In the genomic region with DNA sequence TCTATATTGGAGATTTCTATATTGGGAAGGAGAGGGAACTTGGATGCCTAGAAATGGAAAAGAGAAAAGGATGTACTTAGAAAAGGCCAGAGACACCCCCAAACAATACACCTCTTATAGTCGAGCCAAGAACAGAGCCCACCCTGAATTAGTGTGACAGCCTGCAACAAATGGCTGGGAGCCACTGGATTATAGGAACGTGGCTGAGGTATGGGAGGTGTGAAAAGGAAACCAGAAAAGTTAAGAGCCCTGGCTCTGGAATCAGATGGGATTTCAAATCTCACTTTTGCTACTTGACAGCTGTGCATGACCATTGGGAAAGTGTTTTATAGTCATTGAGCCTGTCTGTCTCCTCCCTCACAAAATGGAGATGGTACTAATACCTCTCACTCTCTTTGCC, we compare ENCODE assay signal across 37 cellular contexts.
"Had no signal": no experiment of that assay in that cellular context is flagged by ENCODE, and none has a peak within 500 bp of the region (broad histone marks: within the 10 kb centered on the region; RNA-seq: fewer than 3 reads in every experiment).

No MANE protein-coding gene starts in this region.

- H3K27ac Mint-ChIP-seq: activated naive CD4-positive, alpha-beta T cell treated with anti-CD3 and anti-CD28 coated beads for 36 hours; activated naive CD4-positive, alpha-beta T cell treated with anti-CD3 and anti-CD28 coated beads, Interleukin-2, amount 10 ng/mL, durations not matched to agents 7 days and 5 days; activated naive CD4-positive, alpha-beta T cell treated with anti-CD3 and anti-CD28 coated beads, Interleukin-2, amount 50 U/mL, for 24 hours; activated naive CD4-positive, alpha-beta T cell treated with anti-CD3 and anti-CD28 coated beads, Interleukin-2, amount 50 U/mL, for 72 hours; activated naive CD8-positive, alpha-beta T cell; activated naive CD8-positive, alpha-beta T cell treated with anti-CD3 and anti-CD28 coated beads for 36 hours; activated naive CD8-positive, alpha-beta T cell treated with anti-CD3 and anti-CD28 coated beads, Interleukin-2, amount 10 ng/mL, durations not matched to agents 7 days and 5 days; activated naive CD8-positive, alpha-beta T cell treated with anti-CD3 and anti-CD28 coated beads, Interleukin-2, amount 50 U/mL, for 24 hours; activated T-cell treated with anti-CD3 and anti-CD28 coated beads, Interleukin-2, amount 50 U/mL, for 24 hours; activated T-cell treated with anti-CD3 and anti-CD28 coated beads, Interleukin-2, amount 50 U/mL, for 72 hours; activated T-helper 1 cell treated with anti-CD3 and anti-CD28 coated beads, Interleukin-12 subunit alpha, Interleukin-12 subunit beta, Interleukin-2, Interleukin-4 antibody, amounts not matched to agents 30 ng/mL and 10 ng/mL and 1 ng/mL, durations not matched to agents 14 hours and 24 hours and 36 hours; activated T-helper 17 cell treated with anti-CD3 and anti-CD28 coated beads, Interleukin-2, amount 50 U/mL, for 72 hours; activated T-helper 2 cell treated with anti-CD3 and anti-CD28 coated beads, Interferon-gamma antibody, Interleukin-2, Interleukin-4, amounts not matched to agents 10 μg/mL and 5 μg/mL and 100 μg/mL, durations not matched to agents 14 hours and 24 hours and 36 hours had no signal

- H3K27me3 ChIP-seq: adrenal gland, ascending aorta, body of pancreas, brain microvascular endothelial cell, breast epithelium, cardiac muscle cell had no signal

- DNase-seq: activated effector memory CD4-positive, alpha-beta T cell treated with anti-CD3 and anti-CD28 coated beads, Interleukin-2, amount 50 U/mL, for 16 hours; activated effector memory CD4-positive, alpha-beta T cell treated with Interleukin-2 at 50 U/mL for 16 hours; activated gamma-delta T cell; activated gamma-delta T cell treated with Interleukin-2 at 50 U/mL for 16 hours; activated naive CD4-positive, alpha-beta T cell; activated naive CD4-positive, alpha-beta T cell treated with anti-CD3 and anti-CD28 coated beads for 36 hours; activated naive CD4-positive, alpha-beta T cell treated with anti-CD3 and anti-CD28 coated beads, Interleukin-2, amount 10 ng/mL, durations not matched to agents 7 days and 5 days; activated naive CD4-positive, alpha-beta T cell treated with anti-CD3 and anti-CD28 coated beads, Interleukin-2, amount 50 U/mL, for 16 hours; activated naive CD4-positive, alpha-beta T cell treated with Interleukin-2 at 50 U/mL for 16 hours; activated naive CD8-positive, alpha-beta T cell treated with anti-CD3 and anti-CD28 coated beads for 36 hours; activated naive CD8-positive, alpha-beta T cell treated with anti-CD3 and anti-CD28 coated beads, Interleukin-2, amount 10 ng/mL, durations not matched to agents 7 days and 5 days; activated naive CD8-positive, alpha-beta T cell treated with anti-CD3 and anti-CD28 coated beads, Interleukin-2, amount 50 U/mL, for 24 hours; activated T-cell treated with anti-CD3 and anti-CD28 coated beads, Interleukin-2, amount 50 U/mL, for 1 hour; activated T-cell treated with anti-CD3 and anti-CD28 coated beads, Interleukin-2, amount 50 U/mL, for 24 hours; activated T-cell treated with anti-CD3 and anti-CD28 coated beads, Interleukin-2, amount 50 U/mL, for 4 hours; activated T-cell treated with anti-CD3 and anti-CD28 coated beads, Interleukin-2, amount 50 U/mL, for 48 hours; activated T-cell treated with anti-CD3 and anti-CD28 coated beads, Interleukin-2, amount 50 U/mL, for 72 hours; adrenal gland; amniotic stem cell; amygdala; anterior cingulate cortex; aorta; body of pancreas; brain microvascular endothelial cell; central memory CD4-positive, alpha-beta T cell; cerebellar nuclear complex had no signal

- H3K27ac ChIP-seq: adrenal gland, ascending aorta, body of pancreas, brain microvascular endothelial cell, breast epithelium, cardiac muscle cell had no signal

- H3K36me3 ChIP-seq: adrenal gland, ascending aorta, brain microvascular endothelial cell, breast epithelium, cardiac muscle cell had no signal

- ATAC-seq: activated naive CD4-positive, alpha-beta T cell treated with anti-CD3 and anti-CD28 coated beads, Interleukin-2, amount 50 U/mL, for 72 hours; activated naive CD8-positive, alpha-beta T cell treated with anti-CD3 and anti-CD28 coated beads, Interleukin-2, amount 50 U/mL, for 24 hours; activated T-cell treated with anti-CD3 and anti-CD28 coated beads, Interleukin-2, amount 50 U/mL, for 4 hours; activated T-cell treated with anti-CD3 and anti-CD28 coated beads, Interleukin-2, amount 50 U/mL, for 72 hours; activated T-helper 17 cell treated with anti-CD3 and anti-CD28 coated beads, Interleukin-2, amount 50 U/mL, for 72 hours; body of pancreas had no signal

- H3K27me3 Mint-ChIP-seq: activated naive CD4-positive, alpha-beta T cell treated with anti-CD3 and anti-CD28 coated beads, Interleukin-2, amount 10 ng/mL, durations not matched to agents 7 days and 5 days; activated naive CD4-positive, alpha-beta T cell treated with anti-CD3 and anti-CD28 coated beads, Interleukin-2, amount 50 U/mL, for 24 hours; activated naive CD8-positive, alpha-beta T cell treated with anti-CD3 and anti-CD28 coated beads for 36 hours; activated naive CD8-positive, alpha-beta T cell treated with anti-CD3 and anti-CD28 coated beads, Interleukin-2, amount 10 ng/mL, durations not matched to agents 7 days and 5 days; activated naive CD8-positive, alpha-beta T cell treated with anti-CD3 and anti-CD28 coated beads, Interleukin-2, amount 50 U/mL, for 24 hours; activated T-cell treated with anti-CD3 and anti-CD28 coated beads, Interleukin-2, amount 50 U/mL, for 24 hours; brain; central memory CD8-positive, alpha-beta T cell had no signal

- H3K4me3 ChIP-seq: adrenal gland, ascending aorta, body of pancreas, breast epithelium, cardiac muscle cell had no signal

- H3K9me3 Mint-ChIP-seq: activated naive CD4-positive, alpha-beta T cell treated with anti-CD3 and anti-CD28 coated beads for 36 hours; activated naive CD4-positive, alpha-beta T cell treated with anti-CD3 and anti-CD28 coated beads, Interleukin-2, amount 50 U/mL, for 24 hours; activated naive CD4-positive, alpha-beta T cell treated with anti-CD3 and anti-CD28 coated beads, Interleukin-2, amount 50 U/mL, for 72 hours; activated naive CD8-positive, alpha-beta T cell treated with anti-CD3 and anti-CD28 coated beads for 36 hours; activated naive CD8-positive, alpha-beta T cell treated with anti-CD3 and anti-CD28 coated beads, Interleukin-2, amount 10 ng/mL, durations not matched to agents 7 days and 5 days; activated naive CD8-positive, alpha-beta T cell treated with anti-CD3 and anti-CD28 coated beads, Interleukin-2, amount 50 U/mL, for 24 hours; activated T-cell treated with anti-CD3 and anti-CD28 coated beads, Interleukin-2, amount 50 U/mL, for 24 hours; activated T-cell treated with anti-CD3 and anti-CD28 coated beads, Interleukin-2, amount 50 U/mL, for 4 hours; activated T-helper 1 cell treated with anti-CD3 and anti-CD28 coated beads, Interleukin-12 subunit alpha, Interleukin-12 subunit beta, Interleukin-2, Interleukin-4 antibody, amounts not matched to agents 30 ng/mL and 10 ng/mL and 1 ng/mL, durations not matched to agents 14 hours and 24 hours and 36 hours; activated T-helper 17 cell treated with anti-CD3 and anti-CD28 coated beads, Interleukin-2, amount 50 U/mL, for 72 hours; activated T-helper 2 cell treated with anti-CD3 and anti-CD28 coated beads, Interferon-gamma antibody, Interleukin-2, Interleukin-4, amounts not matched to agents 10 μg/mL and 5 μg/mL and 100 μg/mL, durations not matched to agents 14 hours and 24 hours and 36 hours had no signal

- H3K4me1 Mint-ChIP-seq: activated naive CD4-positive, alpha-beta T cell treated with anti-CD3 and anti-CD28 coated beads, Interleukin-2, amount 10 ng/mL, durations not matched to agents 7 days and 5 days; activated naive CD4-positive, alpha-beta T cell treated with anti-CD3 and anti-CD28 coated beads, Interleukin-2, amount 50 U/mL, for 24 hours; activated naive CD8-positive, alpha-beta T cell treated with anti-CD3 and anti-CD28 coated beads for 36 hours; activated naive CD8-positive, alpha-beta T cell treated with anti-CD3 and anti-CD28 coated beads, Interleukin-2, amount 10 ng/mL, durations not matched to agents 7 days and 5 days; activated T-helper 17 cell treated with anti-CD3 and anti-CD28 coated beads, Interleukin-2, amount 50 U/mL, for 72 hours; central memory CD8-positive, alpha-beta T cell had no signal

- H3K9me3 ChIP-seq: ascending aorta, body of pancreas had no signal

- H3K36me3 Mint-ChIP-seq: activated naive CD4-positive, alpha-beta T cell treated with anti-CD3 and anti-CD28 coated beads, Interleukin-2, amount 10 ng/mL, durations not matched to agents 7 days and 5 days; activated naive CD4-positive, alpha-beta T cell treated with anti-CD3 and anti-CD28 coated beads, Interleukin-2, amount 50 U/mL, for 24 hours; activated naive CD4-positive, alpha-beta T cell treated with anti-CD3 and anti-CD28 coated beads, Interleukin-2, amount 50 U/mL, for 72 hours; activated naive CD8-positive, alpha-beta T cell; activated naive CD8-positive, alpha-beta T cell treated with anti-CD3 and anti-CD28 coated beads for 36 hours; activated naive CD8-positive, alpha-beta T cell treated with anti-CD3 and anti-CD28 coated beads, Interleukin-2, amount 10 ng/mL, durations not matched to agents 7 days and 5 days had no signal

- H3K4me1 ChIP-seq: adrenal gland, ascending aorta, body of pancreas, breast epithelium had no signal

- H3K4me3 Mint-ChIP-seq: activated naive CD4-positive, alpha-beta T cell treated with anti-CD3 and anti-CD28 coated beads for 36 hours; activated naive CD4-positive, alpha-beta T cell treated with anti-CD3 and anti-CD28 coated beads, Interleukin-2, amount 10 ng/mL, durations not matched to agents 7 days and 5 days; activated naive CD4-positive, alpha-beta T cell treated with anti-CD3 and anti-CD28 coated beads, Interleukin-2, amount 50 U/mL, for 24 hours; activated naive CD8-positive, alpha-beta T cell; activated naive CD8-positive, alpha-beta T cell treated with anti-CD3 and anti-CD28 coated beads for 36 hours; activated naive CD8-positive, alpha-beta T cell treated with anti-CD3 and anti-CD28 coated beads, Interleukin-2, amount 10 ng/mL, durations not matched to agents 7 days and 5 days; activated naive CD8-positive, alpha-beta T cell treated with anti-CD3 and anti-CD28 coated beads, Interleukin-2, amount 50 U/mL, for 24 hours; activated T-cell treated with anti-CD3 and anti-CD28 coated beads, Interleukin-2, amount 50 U/mL, for 24 hours; activated T-cell treated with anti-CD3 and anti-CD28 coated beads, Interleukin-2, amount 50 U/mL, for 4 hours; activated T-cell treated with anti-CD3 and anti-CD28 coated beads, Interleukin-2, amount 50 U/mL, for 72 hours; activated T-helper 1 cell treated with anti-CD3 and anti-CD28 coated beads, Interleukin-12 subunit alpha, Interleukin-12 subunit beta, Interleukin-2, Interleukin-4 antibody, amounts not matched to agents 30 ng/mL and 10 ng/mL and 1 ng/mL, durations not matched to agents 14 hours and 24 hours and 36 hours; activated T-helper 17 cell treated with anti-CD3 and anti-CD28 coated beads, Interleukin-2, amount 50 U/mL, for 72 hours; brain; central memory CD8-positive, alpha-beta T cell had no signal
